In the genomic region with DNA sequence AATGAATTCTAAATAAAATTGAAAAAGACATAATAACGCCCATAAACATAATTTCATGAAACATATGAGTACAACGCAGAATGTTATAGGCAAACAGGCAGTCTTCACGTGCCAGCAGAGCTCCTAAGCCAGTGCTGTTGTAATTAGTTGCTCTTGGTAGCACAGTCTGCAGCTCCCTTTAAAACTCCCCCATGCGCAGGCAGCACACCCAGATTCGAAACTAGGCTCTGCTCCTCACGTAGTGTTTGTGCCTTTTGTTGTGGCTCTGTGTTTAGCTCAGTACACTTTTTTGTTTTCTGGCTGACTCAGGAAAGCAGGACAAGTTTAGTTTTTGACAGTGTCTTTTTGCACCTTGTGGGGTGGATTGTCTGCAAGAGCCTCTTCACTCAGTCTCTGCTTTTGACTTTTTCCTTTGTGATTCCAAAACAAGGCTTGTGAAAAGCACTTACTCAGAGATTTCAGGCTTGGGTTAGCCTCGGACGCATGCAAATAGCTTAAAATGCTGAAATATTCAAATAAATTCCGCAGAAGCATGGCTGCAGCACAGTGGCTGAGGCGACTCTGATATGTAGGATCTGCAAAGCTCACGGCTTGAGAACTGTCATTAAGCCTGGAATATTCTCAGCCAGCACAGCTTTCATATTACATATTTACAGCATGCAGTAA, we compare ENCODE assay signal across 15 cellular contexts.
"Had no signal": no experiment of that assay in that cellular context is flagged by ENCODE, and none has a peak within 500 bp of the region (broad histone marks: within the 10 kb centered on the region; RNA-seq: fewer than 3 reads in every experiment).

No MANE protein-coding gene starts in this region.

- DNase-seq: activated CD4-positive, alpha-beta memory T cell treated with anti-CD3 and anti-CD28 coated beads, Interleukin-2, amount 10 ng/mL, durations not matched to agents 7 days and 5 days; activated CD4-positive, alpha-beta T cell treated with anti-CD3 and anti-CD28 coated beads for 4 hours; activated effector memory CD4-positive, alpha-beta T cell treated with anti-CD3 and anti-CD28 coated beads, Interleukin-2, amount 50 U/mL, for 16 hours; activated T-cell treated with anti-CD3 and anti-CD28 coated beads, Interleukin-2, amount 50 U/mL, for 4 hours; adrenal gland; colonic mucosa; esophagus squamous epithelium; hypothalamus; immature natural killer cell; psoas muscle; right lobe of liver; stimulated activated naive CD8-positive, alpha-beta T cell treated with anti-CD3 and anti-CD28 coated beads, Interleukin-15, Interleukin-2, amounts not matched to agents 100 U/mL and 50 U/mL, for 24 hours; T-helper 17 cell; transverse colon had no signal

- ATAC-seq: activated T-cell treated with anti-CD3 and anti-CD28 coated beads, Interleukin-2, amount 50 U/mL, for 4 hours; natural killer cell treated with Interleukin-12 subunit alpha and Interleukin-12 subunit beta and Interleukin-15 and Interleukin-18, amount 100 ng/mL, for 72 hours; psoas muscle; right lobe of liver; stimulated activated naive CD8-positive, alpha-beta T cell treated with anti-CD3 and anti-CD28 coated beads, Interleukin-15, Interleukin-2, amounts not matched to agents 100 U/mL and 50 U/mL, for 24 hours; T-helper 17 cell had no signal
